Comparison of ENCODE assay signal across 1 cellular context in genomic region chr2:27752551-27753237, GRCh38.
TF ChIP-seq lines count a peak whose summit lies in the region.

No MANE protein-coding gene starts in this region.

TF ChIP-seq in HepG2, 621 proteins besides CTCF, POLR2A, EP300 and RAD21 (continued from another document and continues in another):
- peak; percentile 56; the same call in 1 of the 2 replicates for TF ChIP-seq AHDC1 (CRISPR knock-in tag; IDR thresholded peaks at IDR 0.05; ENCODE audit: borderline replicate concordance)
- peak; percentile 89 for TF ChIP-seq ZNF761 (CRISPR knock-in tag; conservative IDR thresholded peaks at IDR 0.05)
- TF ChIP-seq NR2F6 (IDR thresholded peaks at IDR 0.05) = peak; percentile 39; the same call in 1 of the 2 replicates
- 0 out of 2 replicates have a peak, but pooled peaks have one; percentile 5 for TF ChIP-seq NR2F6 (CRISPR knock-in tag; IDR thresholded peaks at IDR 0.05)
- no peak for TF ChIP-seq MED8 (CRISPR knock-in tag; IDR thresholded peaks at IDR 0.05; ENCODE audit: insufficient replicate concordance)
- 0 out of 2 replicates have a peak, but pooled peaks have one; percentile 12 for TF ChIP-seq ZSCAN31 (CRISPR knock-in tag; IDR thresholded peaks at IDR 0.05; ENCODE audit: low read depth)
- TF ChIP-seq TEAD3 (CRISPR knock-in tag; optimal IDR thresholded peaks at IDR 0.05; ENCODE audit: borderline replicate concordance) = no peak
- TF ChIP-seq TOPORS (CRISPR knock-in tag; IDR thresholded peaks at IDR 0.05) = no peak
- no peak for TF ChIP-seq IRF1 (CRISPR knock-in tag; IDR thresholded peaks at IDR 0.05; ENCODE audit: low read depth)
- TF ChIP-seq PAXIP1 (CRISPR knock-in tag; conservative IDR thresholded peaks at IDR 0.05) = peak; percentile 69
- no peak for TF ChIP-seq NFYC (CRISPR knock-in tag; IDR thresholded peaks at IDR 0.05)
- TF ChIP-seq SMARCC2 (IDR thresholded peaks at IDR 0.05) = no peak
- peak; percentile 9 for TF ChIP-seq PHF5A (CRISPR knock-in tag; IDR thresholded peaks at IDR 0.05; ENCODE audit: low read depth, unreplicated experiment)
- TF ChIP-seq PREB (CRISPR knock-in tag; IDR thresholded peaks at IDR 0.05) = 0 out of 2 replicates have a peak, but pooled peaks have one; percentile 22
- TF ChIP-seq HMGXB3 (CRISPR knock-in tag; IDR thresholded peaks at IDR 0.05; ENCODE audit: borderline replicate concordance) = 0 out of 2 replicates have a peak, but pooled peaks have one; percentile 59
- no peak for TF ChIP-seq ZNF589 (CRISPR knock-in tag; conservative IDR thresholded peaks at IDR 0.05)
- TF ChIP-seq HNRNPLL (IDR thresholded peaks at IDR 0.05; ENCODE audit: low read depth, low read length, poor library complexity, severe bottlenecking) = no peak
- TF ChIP-seq CBX5 (CRISPR knock-in tag; IDR thresholded peaks at IDR 0.05; ENCODE audit: borderline replicate concordance) = peak; percentile 36; the same call in 1 of the 2 replicates
- TF ChIP-seq ZMAT3 (CRISPR knock-in tag; conservative IDR thresholded peaks at IDR 0.05) = peak; percentile 76; the same call in 1 of the 2 replicates
- TF ChIP-seq ISX (CRISPR knock-in tag; conservative IDR thresholded peaks at IDR 0.05) = 0 out of 2 replicates have a peak, but pooled peaks have one; percentile 31
- peak; percentile 93 for TF ChIP-seq ZNF362 (CRISPR knock-in tag; IDR thresholded peaks at IDR 0.05; ENCODE audit: borderline replicate concordance)
- TF ChIP-seq ELF3 (CRISPR knock-in tag; IDR thresholded peaks at IDR 0.05) = 0 out of 2 replicates have a peak, but pooled peaks have one; percentile 10
- peak; percentile 95 for TF ChIP-seq ZNF281 (CRISPR knock-in tag; IDR thresholded peaks at IDR 0.05; ENCODE audit: borderline replicate concordance)
- TF ChIP-seq PPARG (CRISPR knock-in tag; conservative IDR thresholded peaks at IDR 0.05) = 0 out of 2 replicates have a peak, but pooled peaks have one; percentile 47
- peak; percentile 79; the same call in 1 of the 2 replicates for TF ChIP-seq SOX5 (CRISPR knock-in tag; IDR thresholded peaks at IDR 0.05; ENCODE audit: borderline replicate concordance)
- peak; percentile 40; the same call in 1 of the 2 replicates for TF ChIP-seq ZSCAN9 (CRISPR knock-in tag; IDR thresholded peaks at IDR 0.05; ENCODE audit: borderline replicate concordance)
- TF ChIP-seq MAZ (IDR thresholded peaks at IDR 0.05; ENCODE audit: borderline replicate concordance, low read depth, low read length) = no peak
- TF ChIP-seq MAZ (CRISPR knock-in tag; IDR thresholded peaks at IDR 0.05; ENCODE audit: low read depth) = peak; percentile 59; the same call in 1 of the 2 replicates
- TF ChIP-seq CBX2 (IDR thresholded peaks at IDR 0.05; ENCODE audit: low read depth, low read length) = no peak
- TF ChIP-seq CBX2 (CRISPR knock-in tag; IDR thresholded peaks at IDR 0.05; ENCODE audit: low read depth) = no peak
- 0 out of 2 replicates have a peak, but pooled peaks have one; percentile 58 for TF ChIP-seq SAFB2 (CRISPR knock-in tag; IDR thresholded peaks at IDR 0.05; ENCODE audit: borderline replicate concordance, low read depth)
- TF ChIP-seq MIER3 (CRISPR knock-in tag; IDR thresholded peaks at IDR 0.05; ENCODE audit: borderline replicate concordance) = peak; percentile 18; the same call in 1 of the 2 replicates
- TF ChIP-seq ZNF510 (CRISPR knock-in tag; IDR thresholded peaks at IDR 0.05; ENCODE audit: low read depth) = peak; percentile 81
- no peak for TF ChIP-seq PCBP2 (optimal IDR thresholded peaks at IDR 0.05; ENCODE audit: low read depth, low read length, poor library complexity, severe bottlenecking)
